17 cellular contexts compared by ENCODE assay signal in genomic region chr3:150299221-150299620, GRCh38.
DNase-seq lines count a peak whose midpoint lies in the region; ATAC-seq and TF ChIP-seq lines count a peak whose summit lies in the region.
"Had no signal": no experiment of that assay in that cellular context is flagged by ENCODE, and none has a peak within 500 bp of the region (broad histone marks: within the 10 kb centered on the region; RNA-seq: fewer than 3 reads in every experiment).

No MANE protein-coding gene starts in this region.

- no peaks in the 10 kb centered on the region for H3K9me3 ChIP-seq in H9 (ENCODE audit: control insufficient read depth, low read depth, low read length)
- H3K9me3 ChIP-seq in osteoblast (ENCODE audit: low read depth, low read length) = no peaks in the 10 kb centered on the region
- H3K9me3 ChIP-seq: adrenal gland had no signal

- no peaks in the 10 kb centered on the region for H3K79me2 ChIP-seq in H9 (ENCODE audit: insufficient read depth, low read length)
- no peaks in the 10 kb centered on the region for H3K79me2 ChIP-seq in osteoblast (ENCODE audit: insufficient read depth, low read length)

- no peak overlapping the region for H3K56ac ChIP-seq in H9 (ENCODE audit: insufficient read length, low read depth, low read length)

- H2AFZ ChIP-seq in H9 (ENCODE audit: low read length) (no peak overlapping the region), osteoblast (ENCODE audit: low read length) (peak overlapping the region; percentile 79)

- H2AK5ac ChIP-seq in H9 (ENCODE audit: insufficient read length, low read length) = no peak overlapping the region

- no peaks in the 10 kb centered on the region for H3K27me3 Mint-ChIP-seq in H9 (ENCODE audit: low read depth)

- no peak overlapping the region for H2BK5ac ChIP-seq in H9 (ENCODE audit: insufficient read length, low read length)

- TF ChIP-seq CTCF in H9 (conservative IDR thresholded peaks at IDR 0.05) (no peak), osteoblast (IDR thresholded peaks at IDR 0.05; ENCODE audit: extremely low read depth, low read depth, low read length) (no peak)

- H3K36me3 ChIP-seq in osteoblast (ENCODE audit: insufficient read depth, low read length) = no peaks in the 10 kb centered on the region
- H3K36me3 ChIP-seq: adrenal gland had no signal

- WGBS in H9 (ENCODE audit: extremely low coverage, insufficient read length, low lambda C conversion rate) = no CpG with 5 or more reads among the region's 2 CpGs

- H3K4me2 ChIP-seq in H9 (ENCODE audit: insufficient read depth, insufficient read length, low read length) (no peak overlapping the region), osteoblast (ENCODE audit: insufficient read depth, low read length) (peak overlapping the region; percentile 34)

- H2BK12ac ChIP-seq in H9 (ENCODE audit: insufficient read length, low read depth, low read length) = no peak overlapping the region

- H3K18ac ChIP-seq in H9 (ENCODE audit: insufficient read length, low read depth, low read length) = no peak overlapping the region

- H3K27me3 ChIP-seq in H9 (ENCODE audit: insufficient read depth, low read length) = no peaks in the 10 kb centered on the region
- no peaks in the 10 kb centered on the region for H3K27me3 ChIP-seq in osteoblast (ENCODE audit: insufficient read depth, low read length)
- H3K27me3 ChIP-seq: adrenal gland had no signal

- no peak for ATAC-seq in HG03108 (IDR thresholded peaks at IDR 0.05; ENCODE audit: unreplicated experiment)
- ATAC-seq: left colon, sciatic nerve had no signal

- H3K79me1 ChIP-seq in H9 (ENCODE audit: insufficient read depth, low read depth, low read length, poor library complexity, severe bottlenecking) = no peaks in the 10 kb centered on the region

- H4K20me1 ChIP-seq in H9 (ENCODE audit: control insufficient read depth, insufficient read depth, insufficient read length) (no peaks in the 10 kb centered on the region), osteoblast (ENCODE audit: insufficient read depth, low read length) (no peaks in the 10 kb centered on the region)

- H2BK120ac ChIP-seq in H9 (ENCODE audit: low read depth, low read length, poor library complexity, severe bottlenecking) = no peak overlapping the region

- H3K9ac ChIP-seq in H9 (ENCODE audit: extremely low read depth, insufficient read length, low read length) = no peak overlapping the region

- H3K4me1 ChIP-seq in H9 (ENCODE audit: insufficient read depth, low read length) = peaks cover 14% of the 10 kb centered on the region; the same call in 1 of the 2 replicates
- H3K4me1 ChIP-seq in osteoblast (ENCODE audit: insufficient read depth, low read length) = peaks cover 24% of the 10 kb centered on the region
- H3K4me1 ChIP-seq: adrenal gland had no signal

- no peak overlapping the region for H3K27ac ChIP-seq in H9 (ENCODE audit: insufficient read length, low read depth, low read length)
- H3K27ac ChIP-seq in osteoblast (ENCODE audit: low read depth, low read length) = no peak overlapping the region
- H3K27ac ChIP-seq: adrenal gland had no signal

- H3K27ac Mint-ChIP-seq in H9 = peak overlapping the region in 1 of 3 experiments; percentile 66; a peak in 1 of 7 replicates
- H3K27ac Mint-ChIP-seq: activated T-helper 2 cell treated with anti-CD3 and anti-CD28 coated beads, Interferon-gamma antibody, Interleukin-2, Interleukin-4, amounts not matched to agents 10 μg/mL and 5 μg/mL and 100 μg/mL, durations not matched to agents 14 hours and 24 hours and 36 hours had no signal

- no peak overlapping the region for H3T11ph ChIP-seq in H9 (ENCODE audit: low read length)

- H3K14ac ChIP-seq in H9 (ENCODE audit: insufficient read depth, low read length) = no peak overlapping the region

- H2BK20ac ChIP-seq in H9 (ENCODE audit: low read depth, low read length, poor library complexity, severe bottlenecking) = no peak overlapping the region

- H3K23me2 ChIP-seq in H9 (ENCODE audit: insufficient read length, low read depth, low read length, poor library complexity, severe bottlenecking) = no peaks in the 10 kb centered on the region

- H3K4me1 Mint-ChIP-seq in H9 = peaks cover 18 to 29% of the 10 kb centered on the region in 2 experiments

- H3K9me3 Mint-ChIP-seq in H9 = no peaks in the 10 kb centered on the region
- H3K9me3 Mint-ChIP-seq: activated T-helper 2 cell treated with anti-CD3 and anti-CD28 coated beads, Interferon-gamma antibody, Interleukin-2, Interleukin-4, amounts not matched to agents 10 μg/mL and 5 μg/mL and 100 μg/mL, durations not matched to agents 14 hours and 24 hours and 36 hours had no signal

- H3K36me3 Mint-ChIP-seq in H9 (ENCODE audit: insufficient read depth in 1 of 3, low read depth in 3 of 3) = no peaks in the 10 kb centered on the region

- H4K5ac ChIP-seq in H9 (ENCODE audit: insufficient read length, low read depth, low read length) = no peak overlapping the region

- peak; percentile 53 for DNase-seq in H9
- peak; percentile 31 for DNase-seq in SK-MEL-5 (ENCODE audit: low read depth, low spot score)
- peak; percentile 69 for DNase-seq in glomerular visceral epithelial cell (ENCODE audit: extremely low spot score)
- no peak for DNase-seq in osteoblast (ENCODE audit: insufficient read length, low spot score, missing footprints)
- DNase-seq in stimulated activated CD4-positive, alpha-beta T cell treated with anti-CD3 and anti-CD28 coated beads, Interleukin-15, amount 100 ng/mL, for 24 hours = no peak
- no peak for DNase-seq in stimulated activated CD8-positive, alpha-beta memory T cell treated with anti-CD3 and anti-CD28 coated beads, Interleukin-4, amount 100 ng/mL, for 48 hours
- no peak for DNase-seq in NCI-H526 (lab: John Stamatoyannopoulos, UW)
- DNase-seq: adrenal gland, AML-193, COR-L47, hippocampal formation, left colon, NCI-H1436 treated with DMSO at 0.1 percent for 48 hours, NCI-H774 had no signal

- H2BK15ac ChIP-seq in H9 (ENCODE audit: low read depth, low read length) = no peak overlapping the region

- H3K4me3 Mint-ChIP-seq in H9 = no peak overlapping the region

- H4K91ac ChIP-seq in H9 (ENCODE audit: insufficient read length, low read depth, low read length) = no peak overlapping the region

- H3K4me3 ChIP-seq in osteoblast (ENCODE audit: insufficient read depth, low read length) = no peak overlapping the region
- H3K4me3 ChIP-seq: adrenal gland had no signal

- no peak overlapping the region for H3K4ac ChIP-seq in H9 (ENCODE audit: low read depth, low read length)

- in situ Hi-C loops in SK-MEL-5 (cut with HindIII; ENCODE audit: low pct_unique_long_range_greater_than_20kb, low sequenced_read_pairs) = no loop called here

- no peak overlapping the region for H4K8ac ChIP-seq in H9 (replicated peaks; ENCODE audit: insufficient read length, low read depth, low read length)

- H3K23ac ChIP-seq in H9 (ENCODE audit: insufficient read length, low read depth, low read length) = no peak overlapping the region

Comparison
In these comparisons a context has a peak if more than half of its experiments do, and no peak if none do; other contexts are left out.
1. DNase-seq: peak in H9 (single experiment), SK-MEL-5 (single experiment) and glomerular visceral epithelial cell (single experiment); none in osteoblast (single experiment), stimulated activated CD4-positive, alpha-beta T cell treated with anti-CD3 and anti-CD28 coated beads, Interleukin-15, amount 100 ng/mL, for 24 hours (single experiment), stimulated activated CD8-positive, alpha-beta memory T cell treated with anti-CD3 and anti-CD28 coated beads, Interleukin-4, amount 100 ng/mL, for 48 hours (single experiment) and NCI-H526 (0 of 2).